22 cellular contexts compared by ENCODE assay signal in the genomic region with DNA sequence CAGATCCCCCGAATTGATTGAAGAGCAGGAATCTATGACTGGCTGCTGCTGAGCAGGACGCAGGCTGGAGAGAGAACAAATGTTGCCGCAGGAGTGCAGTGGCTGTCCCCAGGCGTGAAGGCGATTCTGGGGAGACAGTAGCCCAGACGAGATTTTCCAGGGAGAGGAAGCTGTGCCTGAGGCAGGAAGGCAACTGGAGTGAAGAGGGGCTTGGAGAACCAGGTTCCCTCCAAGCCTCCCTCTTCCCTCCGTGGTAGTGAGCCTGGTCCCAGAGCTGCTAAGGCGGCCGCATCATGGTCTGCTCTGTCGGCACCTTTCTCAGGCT. TPM values are rescaled to one million over a fixed set of nuclear protein-coding genes. Genes with fewer than 3 reads are reported as not detected.
DNase-seq lines count a peak whose midpoint lies in the region; ATAC-seq and TF ChIP-seq lines count a peak whose summit lies in the region.
"Had no signal": no experiment of that assay in that cellular context is flagged by ENCODE, and none has a peak within 500 bp of the region (broad histone marks: within the 10 kb centered on the region; RNA-seq: fewer than 3 reads in every experiment).

No MANE protein-coding gene starts in this region.

- no peaks in the 10 kb centered on the region for H3K36me3 Mint-ChIP-seq in GM23338 (ENCODE audit: low read depth)
- peaks cover 8% of the 10 kb centered on the region for H3K36me3 Mint-ChIP-seq in endothelial cell (ENCODE audit: low read depth, unreplicated experiment)
- H3K36me3 Mint-ChIP-seq in neural crest cell (ENCODE audit: low read depth): peaks cover 4% of the 10 kb centered on the region
- H3K36me3 Mint-ChIP-seq: mesothelial cell of epicardium had no signal

- H3K4me3 Mint-ChIP-seq in GM23338 (peak overlapping the region; percentile 77), endothelial cell (ENCODE audit: unreplicated experiment) (peak overlapping the region; percentile 81), neural crest cell (peak overlapping the region; percentile 81)
- H3K4me3 Mint-ChIP-seq: T-helper 1 cell treated with Interleukin-12 subunit alpha and Interleukin-12 subunit beta and Interleukin-4 antibody, amounts not matched to agents 30 μg/mL and 1 μg/mL, for 36 hours had no signal

- no peak overlapping the region for H3K9ac ChIP-seq in BLaER1 treated with 17β-estradiol and CSF1 and Interleukin-3, amounts not matched to agents 10 nM and 100 nM
- H3K9ac ChIP-seq: KMS-11 had no signal

- no peak for DNase-seq in GM23338 (ENCODE audit: low spot score)
- no peak for DNase-seq in endothelial cell (ENCODE audit: low spot score)
- no peak for DNase-seq in neural crest cell (ENCODE audit: low read depth, low spot score)
- DNase-seq in NCI-H187 (lab: John Stamatoyannopoulos, UW): no peak
- DNase-seq: activated B cell treated with CpG ODN at 0.5 μM for 24 hours, HFFc6, left cardiac atrium, NCI-H1048, NCI-H2081, NCI-H510A, SHP77 treated with DMSO at 0.1 percent for 48 hours, stomach had no signal

- no peaks in the 10 kb centered on the region for H3K79me2 ChIP-seq in GM23338 (replicated peaks; ENCODE audit: insufficient read depth)

- peaks cover 0 to 12% (median 0%) of the 10 kb centered on the region in 11 experiments; a peak in 2 of 22 replicates for H3K36me3 ChIP-seq in BLaER1 treated with 17β-estradiol and CSF1 and Interleukin-3, amounts not matched to agents 10 nM and 100 nM
- no peaks in the 10 kb centered on the region for H3K36me3 ChIP-seq in GM23338 (ENCODE audit: insufficient read depth)
- H3K36me3 ChIP-seq: ascending aorta, ovary, stomach, vagina had no signal

- H4K20me1 ChIP-seq in BLaER1 treated with 17β-estradiol and CSF1 and Interleukin-3, amounts not matched to agents 10 nM and 100 nM: peaks cover 0 to 29% (median 15%) of the 10 kb centered on the region in 11 experiments; a peak in 10 of 22 replicates
- H4K20me1 ChIP-seq in GM23338 (replicated peaks; ENCODE audit: insufficient read depth): peaks cover 10% of the 10 kb centered on the region; the same call in 1 of the 2 replicates

- H3K27ac ChIP-seq in BLaER1 treated with 17β-estradiol and CSF1 and Interleukin-3, amounts not matched to agents 10 nM and 100 nM: no peak overlapping the region
- no peak overlapping the region for H3K27ac ChIP-seq in GM23338 (ENCODE audit: low read depth)
- H3K27ac ChIP-seq: ascending aorta, KMS-11, ovary, stomach, vagina had no signal

- H3K4me2 ChIP-seq in BLaER1 treated with 17β-estradiol and CSF1 and Interleukin-3, amounts not matched to agents 10 nM and 100 nM: peak overlapping the region in 9 of 11 experiments; percentile 100; a peak in 18 of 22 replicates
- peak overlapping the region; percentile 93 for H3K4me2 ChIP-seq in GM23338
- H3K4me2 ChIP-seq: KMS-11 had no signal

- H3F3A ChIP-seq in GM23338 (replicated peaks; ENCODE audit: low read depth): no peaks in the 10 kb centered on the region

- ATAC-seq in GM23338: no peak
- no peak for ATAC-seq in HG03045 (IDR thresholded peaks at IDR 0.05; ENCODE audit: unreplicated experiment)
- ATAC-seq in GM21447 (IDR thresholded peaks at IDR 0.05; ENCODE audit: unreplicated experiment): no peak
- ATAC-seq: left cardiac atrium had no signal

- H3K9me2 ChIP-seq in GM23338 (ENCODE audit: insufficient read depth): no peaks in the 10 kb centered on the region

- no peak for TF ChIP-seq CTCF in GM23338 (conservative IDR thresholded peaks at IDR 0.05; ENCODE audit: low read depth in 2 of 2)
- no peak for TF ChIP-seq CTCF in endothelial cell (IDR thresholded peaks at IDR 0.05; ENCODE audit: unreplicated experiment)
- no peak for TF ChIP-seq CTCF in neural crest cell (conservative IDR thresholded peaks at IDR 0.05)

- no peaks in the 10 kb centered on the region for H3K9me3 ChIP-seq in BLaER1 treated with 17β-estradiol and CSF1 and Interleukin-3, amounts not matched to agents 10 nM and 100 nM (replicated peaks in 1 of 11)
- H3K9me3 ChIP-seq: ascending aorta, ovary, stomach, vagina had no signal

- H3K9me3 Mint-ChIP-seq in GM23338 (no peaks in the 10 kb centered on the region), endothelial cell (ENCODE audit: unreplicated experiment) (no peaks in the 10 kb centered on the region), neural crest cell (no peaks in the 10 kb centered on the region)
- H3K9me3 Mint-ChIP-seq: activated B cell treated with CpG ODN at 0.5 μM for 24 hours; HFFc6; mesothelial cell of epicardium; T-helper 1 cell treated with Interleukin-12 subunit alpha and Interleukin-12 subunit beta and Interleukin-4 antibody, amounts not matched to agents 30 μg/mL and 1 μg/mL, for 36 hours had no signal

- H3K4me1 ChIP-seq in BLaER1 treated with 17β-estradiol and CSF1 and Interleukin-3, amounts not matched to agents 10 nM and 100 nM: peaks cover 17 to 96% (median 79%) of the 10 kb centered on the region in 10 experiments
- no peaks in the 10 kb centered on the region for H3K4me1 ChIP-seq in GM23338 (ENCODE audit: insufficient read depth)

- H3K4me3 ChIP-seq in BLaER1 treated with 17β-estradiol and CSF1 and Interleukin-3, amounts not matched to agents 10 nM and 100 nM: no peak overlapping the region; a peak in 2 of 20 replicates
- peak overlapping the region; percentile 81 for H3K4me3 ChIP-seq in GM23338
- H3K4me3 ChIP-seq: ovary had no signal

- peaks cover 16% of the 10 kb centered on the region for H3K4me1 Mint-ChIP-seq in GM23338
- H3K4me1 Mint-ChIP-seq in endothelial cell (ENCODE audit: unreplicated experiment): peaks cover 37% of the 10 kb centered on the region
- peaks cover 39% of the 10 kb centered on the region for H3K4me1 Mint-ChIP-seq in neural crest cell

- H3K27me3 Mint-ChIP-seq in GM23338 (ENCODE audit: insufficient read depth, low read depth, poor library complexity) (peaks cover 50% of the 10 kb centered on the region), endothelial cell (ENCODE audit: unreplicated experiment) (peaks cover 12% of the 10 kb centered on the region), neural crest cell (ENCODE audit: low read depth) (peaks cover 51% of the 10 kb centered on the region)

- peaks cover 30 to 55% (median 39%) of the 10 kb centered on the region in 11 experiments for H3K27me3 ChIP-seq in BLaER1 treated with 17β-estradiol and CSF1 and Interleukin-3, amounts not matched to agents 10 nM and 100 nM
- H3K27me3 ChIP-seq in GM23338 (ENCODE audit: insufficient read depth): peaks cover 53% of the 10 kb centered on the region
- H3K27me3 ChIP-seq: ascending aorta, ovary, vagina had no signal

- no peak overlapping the region for H3K27ac Mint-ChIP-seq in GM23338
- peak overlapping the region; percentile 58 for H3K27ac Mint-ChIP-seq in endothelial cell (ENCODE audit: unreplicated experiment)
- no peak overlapping the region for H3K27ac Mint-ChIP-seq in neural crest cell (ENCODE audit: unreplicated experiment)
- H3K27ac Mint-ChIP-seq: activated B cell treated with CpG ODN at 0.5 μM for 24 hours; HFFc6; mesothelial cell of epicardium; T-helper 1 cell treated with Interleukin-12 subunit alpha and Interleukin-12 subunit beta and Interleukin-4 antibody, amounts not matched to agents 30 μg/mL and 1 μg/mL, for 36 hours had no signal

- H2AFZ ChIP-seq in GM23338: peak overlapping the region; percentile 99

TF ChIP-seq in GM23338, 12 proteins besides CTCF, POLR2A, EP300 and RAD21 (continues in another document):
- no peak for TF ChIP-seq POLR2AphosphoS5 (IDR thresholded peaks at IDR 0.05; ENCODE audit: low read depth)
- TF ChIP-seq, protein P1, sequence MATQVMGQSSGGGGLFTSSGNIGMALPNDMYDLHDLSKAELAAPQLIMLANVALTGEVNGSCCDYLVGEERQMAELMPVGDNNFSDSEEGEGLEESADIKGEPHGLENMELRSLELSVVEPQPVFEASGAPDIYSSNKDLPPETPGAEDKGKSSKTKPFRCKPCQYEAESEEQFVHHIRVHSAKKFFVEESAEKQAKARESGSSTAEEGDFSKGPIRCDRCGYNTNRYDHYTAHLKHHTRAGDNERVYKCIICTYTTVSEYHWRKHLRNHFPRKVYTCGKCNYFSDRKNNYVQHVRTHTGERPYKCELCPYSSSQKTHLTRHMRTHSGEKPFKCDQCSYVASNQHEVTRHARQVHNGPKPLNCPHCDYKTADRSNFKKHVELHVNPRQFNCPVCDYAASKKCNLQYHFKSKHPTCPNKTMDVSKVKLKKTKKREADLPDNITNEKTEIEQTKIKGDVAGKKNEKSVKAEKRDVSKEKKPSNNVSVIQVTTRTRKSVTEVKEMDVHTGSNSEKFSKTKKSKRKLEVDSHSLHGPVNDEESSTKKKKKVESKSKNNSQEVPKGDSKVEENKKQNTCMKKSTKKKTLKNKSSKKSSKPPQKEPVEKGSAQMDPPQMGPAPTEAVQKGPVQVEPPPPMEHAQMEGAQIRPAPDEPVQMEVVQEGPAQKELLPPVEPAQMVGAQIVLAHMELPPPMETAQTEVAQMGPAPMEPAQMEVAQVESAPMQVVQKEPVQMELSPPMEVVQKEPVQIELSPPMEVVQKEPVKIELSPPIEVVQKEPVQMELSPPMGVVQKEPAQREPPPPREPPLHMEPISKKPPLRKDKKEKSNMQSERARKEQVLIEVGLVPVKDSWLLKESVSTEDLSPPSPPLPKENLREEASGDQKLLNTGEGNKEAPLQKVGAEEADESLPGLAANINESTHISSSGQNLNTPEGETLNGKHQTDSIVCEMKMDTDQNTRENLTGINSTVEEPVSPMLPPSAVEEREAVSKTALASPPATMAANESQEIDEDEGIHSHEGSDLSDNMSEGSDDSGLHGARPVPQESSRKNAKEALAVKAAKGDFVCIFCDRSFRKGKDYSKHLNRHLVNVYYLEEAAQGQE (IDR thresholded peaks at IDR 0.05; ENCODE audit: unreplicated experiment): no peak
- TF ChIP-seq STAT1 (IDR thresholded peaks at IDR 0.05; ENCODE audit: unreplicated experiment): no peak
- no peak for TF ChIP-seq ZNF114 (CRISPR knock-in tag; IDR thresholded peaks at IDR 0.05)

RNA-seq across cellular contexts. Expression of gene NPPC, which starts 1.3 kb away (rescaled TPM):
- total RNA-seq in GM23338 (2014; rRNA removed; shearing (Covaris generic)): 0.43 and 2.2 TPM in 2 replicates
- polyA plus RNA-seq in GM23338 (2016; fragmentation: Nextera tagmentation; extraction: Ambion mirVana): 6.3 and 10.2 TPM in 2 replicates
- total RNA-seq in endothelial cell (ENCODE audit: unreplicated experiment) (11.4 TPM), neural crest cell (12.7 and 16.5 TPM in 2 replicates)
- total RNA-seq: activated B cell treated with CpG ODN at 0.5 μM for 24 hours, ascending aorta, chondrocyte, HFFc6 had no signal

RNA-seq across cellular contexts. Expression of gene DIS3L2, which starts 34.0 kb away (rescaled TPM):
- total RNA-seq in GM23338 (2014; rRNA removed; shearing (Covaris generic)): 17.4 and 25.3 TPM in 2 replicates
- 15.0 and 15.2 TPM in 2 replicates for polyA plus RNA-seq in GM23338 (2016; fragmentation: Nextera tagmentation; extraction: Ambion mirVana)
- total RNA-seq in endothelial cell (ENCODE audit: unreplicated experiment) (42.1 TPM), neural crest cell (47.2 and 51.9 TPM in 2 replicates)
